9 cellular contexts compared by ENCODE assay signal in genomic region chr2:63581266-63581961, GRCh38. TPM values are rescaled to one million over a fixed set of nuclear protein-coding genes. Genes with fewer than 3 reads are reported as not detected.
DNase-seq lines count a peak whose midpoint lies in the region; ATAC-seq and TF ChIP-seq lines count a peak whose summit lies in the region.
"Had no signal": no experiment of that assay in that cellular context is flagged by ENCODE, and none has a peak within 500 bp of the region (broad histone marks: within the 10 kb centered on the region; RNA-seq: fewer than 3 reads in every experiment).

No MANE protein-coding gene starts in this region.

- H3K9me3 Mint-ChIP-seq in GM23338 (no peaks in the 10 kb centered on the region), Caco-2 (ENCODE audit: unreplicated experiment) (no peaks in the 10 kb centered on the region)

- H3K36me3 ChIP-seq in GM23338 (ENCODE audit: insufficient read depth) (no peaks in the 10 kb centered on the region), sigmoid colon (no peaks in the 10 kb centered on the region), Caco-2 (ENCODE audit: control insufficient read depth, insufficient read depth, low read length) (no peaks in the 10 kb centered on the region)

- intact Hi-C loops in left cardiac atrium (cut with DNase I): no loop called here
- intact Hi-C loops in sigmoid colon (cut with DNase I): no loop called here
- intact Hi-C loops in Caco-2 (cut with micrococcal nuclease; ENCODE audit: unreplicated experiment): no loop called here

- no peak for TF ChIP-seq POLR2A in sigmoid colon (IDR thresholded peaks at IDR 0.05)

- H3K4me3 Mint-ChIP-seq in GM23338 (no peak overlapping the region), Caco-2 (ENCODE audit: unreplicated experiment) (no peak overlapping the region)

- H3K36me3 Mint-ChIP-seq in GM23338 (ENCODE audit: low read depth): peaks cover 8% of the 10 kb centered on the region; the same call in 2 of the 3 replicates
- no peaks in the 10 kb centered on the region for H3K36me3 Mint-ChIP-seq in Caco-2 (ENCODE audit: insufficient read depth, unreplicated experiment)

- H3K9me2 ChIP-seq in GM23338 (ENCODE audit: insufficient read depth): no peaks in the 10 kb centered on the region

- H3F3A ChIP-seq in GM23338 (replicated peaks; ENCODE audit: low read depth): no peaks in the 10 kb centered on the region

- H3K4me1 Mint-ChIP-seq in GM23338 (peaks cover 40% of the 10 kb centered on the region), Caco-2 (ENCODE audit: low read depth, unreplicated experiment) (no peaks in the 10 kb centered on the region)

- H3K27me3 Mint-ChIP-seq in GM23338 (ENCODE audit: insufficient read depth, low read depth, poor library complexity) (peaks cover 7% of the 10 kb centered on the region), Caco-2 (ENCODE audit: insufficient read depth, unreplicated experiment) (no peaks in the 10 kb centered on the region)

- CTCF ChIA-PET in Caco-2 (lab: Charles Lee): no interaction called here

- no peak for TF ChIP-seq EP300 in sigmoid colon (IDR thresholded peaks at IDR 0.05)

- H3K27me3 ChIP-seq in GM23338 (ENCODE audit: insufficient read depth): no peaks in the 10 kb centered on the region
- H3K27me3 ChIP-seq in sigmoid colon: no peaks in the 10 kb centered on the region
- no peaks in the 10 kb centered on the region for H3K27me3 ChIP-seq in Caco-2 (replicated peaks; ENCODE audit: control insufficient read depth, insufficient read depth, low read length)

- H3K27ac Mint-ChIP-seq in GM23338 (peak overlapping the region; percentile 78), Caco-2 (ENCODE audit: unreplicated experiment) (no peak overlapping the region)

- H4K20me1 ChIP-seq in GM23338 (replicated peaks; ENCODE audit: insufficient read depth): no peaks in the 10 kb centered on the region

- WGBS in sigmoid colon, 2 donors: 83 to 90% methylated on average over 5 of the region's 5 CpGs

- H3K27ac ChIP-seq in GM23338 (ENCODE audit: low read depth) (no peak overlapping the region), sigmoid colon (peak overlapping the region; percentile 42 to 69 (median 62))

- H3K4me3 ChIP-seq in GM23338 (no peak overlapping the region), sigmoid colon (peak overlapping the region in 1 of 4 donors; percentile 3), Caco-2 (ENCODE audit: low read depth, low read length) (no peak overlapping the region)

- no peaks in the 10 kb centered on the region for H3K9me3 ChIP-seq in sigmoid colon
- no peaks in the 10 kb centered on the region for H3K9me3 ChIP-seq in Caco-2

- DNase-seq in GM23338 (ENCODE audit: low spot score) (no peak), amniotic epithelial cell (ENCODE audit: low read depth) (peak; percentile 75), left cardiac atrium (peak; percentile 60), sigmoid colon (no peak), Caco-2 (no peak), T-helper 1 cell (no peak)
- DNase-seq: MM.1S had no signal

- no TSS peak for BruUV-seq in Caco-2 (replicated peaks; lab: Mats Ljungman, UMichigan)

- H3K79me2 ChIP-seq in GM23338 (replicated peaks; ENCODE audit: insufficient read depth): peaks cover 86% of the 10 kb centered on the region

- H3K4me1 ChIP-seq in GM23338 (ENCODE audit: insufficient read depth) (no peaks in the 10 kb centered on the region), sigmoid colon (peaks cover 0 to 17% (median 11%) of the 10 kb centered on the region in 4 donors), Caco-2 (no peaks in the 10 kb centered on the region)

- no peak overlapping the region for H3K4me2 ChIP-seq in GM23338

- POLR2A ChIA-PET in Caco-2 (lab: Charles Lee): no interaction called here

- no peak overlapping the region for H2AFZ ChIP-seq in GM23338

- TF ChIP-seq CTCF in GM23338 (conservative IDR thresholded peaks at IDR 0.05; ENCODE audit: low read depth in 2 of 2) (no peak), sigmoid colon (IDR thresholded peaks at IDR 0.05) (no peak), Caco-2 (IDR thresholded peaks at IDR 0.05; ENCODE audit: insufficient read depth in 1 of 2, low read depth in 1 of 2, low read length in 1 of 2, severe bottlenecking in 1 of 2, unreplicated experiment in 1 of 2) (no peak)

- ATAC-seq in GM23338 (no peak; the same call in 2 of the 3 replicates), left cardiac atrium (peak; percentile 95 to 98), GM21515 (IDR thresholded peaks at IDR 0.05; ENCODE audit: unreplicated experiment) (no peak), GM21526 (IDR thresholded peaks at IDR 0.05; ENCODE audit: low FRiP score, unreplicated experiment) (no peak)

TF ChIP-seq in GM23338, 12 proteins besides CTCF, POLR2A, EP300 and RAD21:
- no peak for TF ChIP-seq ZNF114 (CRISPR knock-in tag; IDR thresholded peaks at IDR 0.05)
- TF ChIP-seq REST (IDR thresholded peaks at IDR 0.05; ENCODE audit: unreplicated experiment): no peak
- no peak for TF ChIP-seq EZH2phosphoT487 (IDR thresholded peaks at IDR 0.05; ENCODE audit: unreplicated experiment)
- TF ChIP-seq ETS1 (IDR thresholded peaks at IDR 0.05): no peak
- TF ChIP-seq POLR2AphosphoS5 (IDR thresholded peaks at IDR 0.05; ENCODE audit: low read depth): no peak
- TF ChIP-seq ZNF331 (CRISPR knock-in tag; IDR thresholded peaks at IDR 0.05; ENCODE audit: low read depth): no peak

RNA-seq across cellular contexts. Expression of gene WDPCP, which starts 6.9 kb away (rescaled TPM):
- total RNA-seq in GM23338 (2014; rRNA removed; shearing (Covaris generic)): 13.0 and 20.4 TPM in 2 replicates
- polyA plus RNA-seq in GM23338 (2016; fragmentation: Nextera tagmentation; extraction: Ambion mirVana): 8.8 and 10.7 TPM in 2 replicates
- total RNA-seq in left cardiac atrium: 10 to 100 TPM; 12.4 to 13.9 TPM
- 10 to 100 TPM; 14.0 to 35.5 (median 19.9) TPM for total RNA-seq in sigmoid colon
- 1 to 10 TPM in 1 of 3 donors, under 1 TPM in 2; 0.60 to 1.9 (median 0.69) TPM for polyA plus RNA-seq in sigmoid colon
- total RNA-seq in Caco-2 (2022): 14.1 and 16.2 TPM in 2 replicates

RNA-seq across cellular contexts. Expression of gene MDH1, which starts 7.3 kb away (rescaled TPM):
- total RNA-seq in GM23338 (2014; rRNA removed; shearing (Covaris generic)): 275 and 294 TPM in 2 replicates
- polyA plus RNA-seq in GM23338 (2016; fragmentation: Nextera tagmentation; extraction: Ambion mirVana) (503 and 541 TPM in 2 replicates), sigmoid colon (100 to 1,000 TPM; 208 to 382 (median 246) TPM)
- total RNA-seq in left cardiac atrium (1,000 to 10,000 TPM in 1 of 2 donors, 100 to 1,000 TPM in 1; 895 to 1,092 TPM), sigmoid colon (100 to 1,000 TPM; 198 to 224 (median 214) TPM), Caco-2 (2022) (159 and 181 TPM in 2 replicates)

Comparison
In these comparisons a context has a peak if more than half of its experiments do, and no peak if none do; other contexts are left out.
1. ATAC-seq: peak in left cardiac atrium (2 of 2); none in GM23338 (single experiment), GM21515 (single experiment) and GM21526 (single experiment).
2. DNase-seq: peak in amniotic epithelial cell (single experiment) and left cardiac atrium (single experiment); none in GM23338 (single experiment), sigmoid colon (single experiment), Caco-2 (0 of 2) and T-helper 1 cell (0 of 5).